7 cellular contexts compared by ENCODE assay signal in the genomic region with DNA sequence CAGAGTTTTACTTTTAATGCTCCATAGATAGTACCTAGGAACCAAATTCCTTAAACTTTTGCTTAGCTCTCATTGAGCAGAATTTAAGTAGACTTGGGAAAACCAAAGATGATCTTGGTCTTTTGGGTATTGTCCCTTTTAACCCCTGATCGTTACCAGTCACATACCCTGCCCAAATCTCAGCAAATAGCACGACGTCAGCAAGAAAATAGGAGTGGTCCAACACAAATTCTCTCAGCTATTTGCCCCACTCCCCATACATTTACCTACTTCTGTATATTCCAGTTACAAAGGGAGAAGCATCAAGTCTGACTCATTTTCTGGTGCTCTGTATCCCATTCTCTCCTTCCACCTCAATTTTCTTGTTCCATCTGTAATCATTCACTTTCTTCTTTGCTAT.
"Had no signal": no experiment of that assay in that cellular context is flagged by ENCODE, and none has a peak within 500 bp of the region (broad histone marks: within the 10 kb centered on the region; RNA-seq: fewer than 3 reads in every experiment).

No MANE protein-coding gene starts in this region.

- H3K4me3 ChIP-seq: K562 had no signal

- DNase-seq: IMR-90, KBM-7, KG1 had no signal

- H3K9ac ChIP-seq: KMS-11 had no signal

- H3K27ac ChIP-seq: HL-60, KMS-11 had no signal

- ATAC-seq: K562 had no signal

- H3K4me2 ChIP-seq: KMS-11 had no signal

- FAIRE-seq: HTR-8/SVneo, K562 had no signal
